ENCODE assay signal across 8 cellular contexts in the genomic region with DNA sequence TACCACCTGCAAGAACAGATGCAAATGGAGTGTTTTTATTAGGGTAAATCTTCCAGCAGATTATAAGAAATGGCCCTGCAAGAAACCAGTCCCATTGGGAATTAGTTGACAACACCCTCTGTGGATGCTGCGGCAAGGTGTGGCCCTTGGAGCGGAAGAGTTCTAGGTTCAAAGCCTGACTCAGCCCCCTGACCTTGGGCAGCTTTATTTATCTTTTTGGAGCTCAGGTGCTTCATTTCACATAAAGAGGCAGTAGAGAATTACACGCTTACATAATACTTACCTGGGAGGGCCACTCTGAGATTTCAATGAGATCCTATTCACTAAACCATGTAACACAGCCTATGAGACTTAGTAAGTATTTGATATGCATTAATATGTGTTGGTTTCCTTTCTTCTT.
"Had no signal": no experiment of that assay in that cellular context is flagged by ENCODE, and none has a peak within 500 bp of the region (broad histone marks: within the 10 kb centered on the region; RNA-seq: fewer than 3 reads in every experiment).

No MANE protein-coding gene starts in this region.

- ATAC-seq: GM12878 had no signal

- H3K4me3 ChIP-seq: GM12878 had no signal

- FAIRE-seq: G401.6, GM12878, GM12891, GM12892, GM18507, GM19239 had no signal

- DNase-seq: GDM1, GF-D8 had no signal
